8 cellular contexts compared by ENCODE assay signal in genomic region chr5:150286820-150287219, GRCh38. TPM values are rescaled to one million over a fixed set of nuclear protein-coding genes. Genes with fewer than 3 reads are reported as not detected.
DNase-seq lines count a peak whose midpoint lies in the region; ATAC-seq and TF ChIP-seq lines count a peak whose summit lies in the region.

No MANE protein-coding gene starts in this region.

- no peaks in the 10 kb centered on the region for H3K4me1 ChIP-seq in DOHH2 (ENCODE audit: control insufficient read depth, low read length)
- no peaks in the 10 kb centered on the region for H3K4me1 ChIP-seq in body of pancreas

- TF ChIP-seq CTCF in DOHH2 (IDR thresholded peaks at IDR 0.05; ENCODE audit: low read depth, low read length, poor library complexity, severe bottlenecking) (peak; percentile 26), HL-60 (IDR thresholded peaks at IDR 0.05; ENCODE audit: insufficient read depth, low read length) (peak; percentile 59), body of pancreas (IDR thresholded peaks at IDR 0.05) (peak in 3 of 7 experiments; percentile 12 to 37 (median 17))
- TF ChIP-seq CTCF in CD4-positive, alpha-beta T cell (IDR thresholded peaks at IDR 0.05) = no peak

- H3K4me2 ChIP-seq in DOHH2 (ENCODE audit: low read length) = no peak overlapping the region

- H4K20me1 ChIP-seq in DOHH2 (ENCODE audit: control insufficient read depth, insufficient read depth, low read depth, low read length) = no peaks in the 10 kb centered on the region

- DNase-seq in HL-60 (ENCODE audit: low read depth in 1 of 2, low spot score in 1 of 2) (no peak), body of pancreas (peak in 1 of 4 donors; percentile 33), memory B cell (ENCODE audit: low spot score in 2 of 2) (no peak), HPDE6-E6E7 (ENCODE audit: extremely low spot score) (no peak)
- no peak for DNase-seq in CD4-positive, alpha-beta T cell

- WGBS in body of pancreas, 2 donors = 40 to 56% methylated on average over 1 to 5 of the region's 5 CpGs

- no peaks in the 10 kb centered on the region for H3K79me2 ChIP-seq in DOHH2 (ENCODE audit: control insufficient read depth, low read length)

- intact Hi-C loops in body of pancreas (cut with DNase I) = no loop called here
- intact Hi-C loops in CD4-positive, alpha-beta T cell (cut with DNase I, micrococcal nuclease) = no loop called here

- no peaks in the 10 kb centered on the region for H3K4me1 Mint-ChIP-seq in memory B cell
- no peaks in the 10 kb centered on the region for H3K4me1 Mint-ChIP-seq in CD4-positive, alpha-beta T cell (ENCODE audit: low read depth)

- H3K9me3 Mint-ChIP-seq in memory B cell = no peaks in the 10 kb centered on the region
- H3K9me3 Mint-ChIP-seq in CD4-positive, alpha-beta T cell = no peaks in the 10 kb centered on the region

- no peak overlapping the region for H3K27ac Mint-ChIP-seq in memory B cell
- H3K27ac Mint-ChIP-seq in CD4-positive, alpha-beta T cell = no peak overlapping the region

- no peak overlapping the region for H3K4me3 ChIP-seq in DOHH2 (ENCODE audit: low read length)
- no peak overlapping the region for H3K4me3 ChIP-seq in HL-60 (replicated peaks; ENCODE audit: insufficient read depth, low read length)
- no peak overlapping the region for H3K4me3 ChIP-seq in body of pancreas

- H3K27ac ChIP-seq in DOHH2 (ENCODE audit: low read depth, low read length) (no peak overlapping the region), HL-60 (replicated peaks) (no peak overlapping the region), body of pancreas (no peak overlapping the region)
- H3K27ac ChIP-seq in CD4-positive, alpha-beta T cell (ENCODE audit: low read depth, low read length) = no peak overlapping the region

- CTCF ChIA-PET in CD4-positive, alpha-beta T cell (lab: Charles Lee) = no interaction called here

- H3K27me3 ChIP-seq in DOHH2 (ENCODE audit: control insufficient read depth, low read length) = 0 out of 2 replicates have a peak, but pooled peaks cover 2% of the 10 kb centered on the region
- peaks cover under 1% of the 10 kb centered on the region for H3K27me3 ChIP-seq in HL-60 (ENCODE audit: insufficient read depth, poor library complexity, severe bottlenecking)
- no peaks in the 10 kb centered on the region for H3K27me3 ChIP-seq in body of pancreas
- H3K27me3 ChIP-seq in CD4-positive, alpha-beta T cell (ENCODE audit: control insufficient read depth, insufficient read depth, low read length) = no peaks in the 10 kb centered on the region

- H3K4me3 Mint-ChIP-seq in memory B cell = no peak overlapping the region
- H3K4me3 Mint-ChIP-seq in CD4-positive, alpha-beta T cell = no peak overlapping the region

- H3K9me2 ChIP-seq in DOHH2 (replicated peaks; ENCODE audit: control insufficient read depth, low read length) = no peaks in the 10 kb centered on the region

- H3K9me3 ChIP-seq in DOHH2 (ENCODE audit: control insufficient read depth, insufficient read depth, low read length) (no peaks in the 10 kb centered on the region), body of pancreas (no peaks in the 10 kb centered on the region)
- H3K9me3 ChIP-seq in CD4-positive, alpha-beta T cell (ENCODE audit: control insufficient read depth, low read length) = no peaks in the 10 kb centered on the region

- TF ChIP-seq POLR2A in body of pancreas (IDR thresholded peaks at IDR 0.05) = no peak

- ATAC-seq in body of pancreas (peak; percentile 40), memory B cell (ENCODE audit: low read depth) (peak; percentile 48), GM21360 (IDR thresholded peaks at IDR 0.05; ENCODE audit: unreplicated experiment) (no peak), HG02571 (IDR thresholded peaks at IDR 0.05; ENCODE audit: unreplicated experiment) (no peak)
- ATAC-seq in CD4-positive, alpha-beta T cell (ENCODE audit: poor library complexity) = no peak

- POLR2A ChIA-PET in CD4-positive, alpha-beta T cell (lab: Charles Lee) = no interaction called here

- no peaks in the 10 kb centered on the region for H3F3A ChIP-seq in DOHH2 (ENCODE audit: control insufficient read depth, insufficient read depth)

- peaks cover 8% of the 10 kb centered on the region for H3K27me3 Mint-ChIP-seq in memory B cell
- H3K27me3 Mint-ChIP-seq in CD4-positive, alpha-beta T cell = no peaks in the 10 kb centered on the region

- H3K36me3 ChIP-seq in DOHH2 (ENCODE audit: control insufficient read depth, low read length) (no peaks in the 10 kb centered on the region), body of pancreas (replicated peaks in 1 of 2; ENCODE audit: insufficient read depth in 1 of 2, low read depth in 2 of 2) (no peaks in the 10 kb centered on the region)

- H3K36me3 Mint-ChIP-seq in memory B cell = no peaks in the 10 kb centered on the region
- H3K36me3 Mint-ChIP-seq in CD4-positive, alpha-beta T cell (ENCODE audit: low read depth) = no peaks in the 10 kb centered on the region

RNA-seq across cellular contexts. Expression of gene CAMK2A, which starts 2.8 kb away (rescaled TPM):
- under 1 TPM in 1 of 2 donors, not detected in 1; 0.26 TPM for total RNA-seq in body of pancreas
- under 1 TPM; 0.05 to 0.22 TPM for total RNA-seq in CD4-positive, alpha-beta T cell

RNA-seq across cellular contexts. Expression of gene ARSI, which starts 15.9 kb away (rescaled TPM):
- under 1 TPM in 1 of 2 donors, not detected in 1; 0.26 TPM for total RNA-seq in body of pancreas
- total RNA-seq in CD4-positive, alpha-beta T cell = under 1 TPM; 0.22 to 0.56 TPM

Comparison
In these comparisons a context has a peak if more than half of its experiments do, and no peak if none do; other contexts are left out.
1. ATAC-seq: peak in body of pancreas (single experiment) and memory B cell (single experiment); none in CD4-positive, alpha-beta T cell (single experiment), GM21360 (single experiment) and HG02571 (single experiment).